ENCODE assay signal across 1 cellular context in genomic region chr6:26009817-26010216, GRCh38.
TF ChIP-seq lines count a peak whose summit lies in the region.

No MANE protein-coding gene starts in this region.

TF ChIP-seq in GM12878, 131 proteins besides CTCF, POLR2A, EP300 and RAD21 (continued from another document):
- no peak for TF ChIP-seq SUPT20H (IDR thresholded peaks at IDR 0.05; ENCODE audit: borderline replicate concordance, control insufficient read depth, low read depth, low read length)
- TF ChIP-seq MEF2A (IDR thresholded peaks at IDR 0.05; ENCODE audit: insufficient read depth, low read depth, low read length) = 0 out of 2 replicates have a peak, but pooled peaks have one; percentile 27
- no peak for TF ChIP-seq PKNOX1 (IDR thresholded peaks at IDR 0.05)
- no peak for TF ChIP-seq E2F8 (IDR thresholded peaks at IDR 0.05; ENCODE audit: low read depth, partially characterized antibody)
- TF ChIP-seq, protein P1, sequence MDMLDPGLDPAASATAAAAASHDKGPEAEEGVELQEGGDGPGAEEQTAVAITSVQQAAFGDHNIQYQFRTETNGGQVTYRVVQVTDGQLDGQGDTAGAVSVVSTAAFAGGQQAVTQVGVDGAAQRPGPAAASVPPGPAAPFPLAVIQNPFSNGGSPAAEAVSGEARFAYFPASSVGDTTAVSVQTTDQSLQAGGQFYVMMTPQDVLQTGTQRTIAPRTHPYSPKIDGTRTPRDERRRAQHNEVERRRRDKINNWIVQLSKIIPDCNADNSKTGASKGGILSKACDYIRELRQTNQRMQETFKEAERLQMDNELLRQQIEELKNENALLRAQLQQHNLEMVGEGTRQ (IDR thresholded peaks at IDR 0.05; ENCODE audit: borderline replicate concordance, low read depth, low read length) = no peak
- TF ChIP-seq YY1 (IDR thresholded peaks at IDR 0.05; ENCODE audit: low read depth, low read length) = no peak
- TF ChIP-seq, protein P2, sequence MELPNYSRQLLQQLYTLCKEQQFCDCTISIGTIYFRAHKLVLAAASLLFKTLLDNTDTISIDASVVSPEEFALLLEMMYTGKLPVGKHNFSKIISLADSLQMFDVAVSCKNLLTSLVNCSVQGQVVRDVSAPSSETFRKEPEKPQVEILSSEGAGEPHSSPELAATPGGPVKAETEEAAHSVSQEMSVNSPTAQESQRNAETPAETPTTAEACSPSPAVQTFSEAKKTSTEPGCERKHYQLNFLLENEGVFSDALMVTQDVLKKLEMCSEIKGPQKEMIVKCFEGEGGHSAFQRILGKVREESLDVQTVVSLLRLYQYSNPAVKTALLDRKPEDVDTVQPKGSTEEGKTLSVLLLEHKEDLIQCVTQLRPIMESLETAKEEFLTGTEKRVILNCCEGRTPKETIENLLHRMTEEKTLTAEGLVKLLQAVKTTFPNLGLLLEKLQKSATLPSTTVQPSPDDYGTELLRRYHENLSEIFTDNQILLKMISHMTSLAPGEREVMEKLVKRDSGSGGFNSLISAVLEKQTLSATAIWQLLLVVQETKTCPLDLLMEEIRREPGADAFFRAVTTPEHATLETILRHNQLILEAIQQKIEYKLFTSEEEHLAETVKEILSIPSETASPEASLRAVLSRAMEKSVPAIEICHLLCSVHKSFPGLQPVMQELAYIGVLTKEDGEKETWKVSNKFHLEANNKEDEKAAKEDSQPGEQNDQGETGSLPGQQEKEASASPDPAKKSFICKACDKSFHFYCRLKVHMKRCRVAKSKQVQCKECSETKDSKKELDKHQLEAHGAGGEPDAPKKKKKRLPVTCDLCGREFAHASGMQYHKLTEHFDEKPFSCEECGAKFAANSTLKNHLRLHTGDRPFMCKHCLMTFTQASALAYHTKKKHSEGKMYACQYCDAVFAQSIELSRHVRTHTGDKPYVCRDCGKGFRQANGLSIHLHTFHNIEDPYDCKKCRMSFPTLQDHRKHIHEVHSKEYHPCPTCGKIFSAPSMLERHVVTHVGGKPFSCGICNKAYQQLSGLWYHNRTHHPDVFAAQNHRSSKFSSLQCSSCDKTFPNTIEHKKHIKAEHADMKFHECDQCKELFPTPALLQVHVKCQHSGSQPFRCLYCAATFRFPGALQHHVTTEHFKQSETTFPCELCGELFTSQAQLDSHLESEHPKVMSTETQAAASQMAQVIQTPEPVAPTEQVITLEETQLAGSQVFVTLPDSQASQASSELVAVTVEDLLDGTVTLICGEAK (IDR thresholded peaks at IDR 0.05; ENCODE audit: borderline replicate concordance) = no peak
- TF ChIP-seq ZZZ3 (IDR thresholded peaks at IDR 0.05; ENCODE audit: control insufficient read depth, insufficient read length, low read depth) = no peak
- TF ChIP-seq PAX5 (IDR thresholded peaks at IDR 0.05; ENCODE audit: borderline replicate concordance, low read depth, low read length) = peak; percentile 74; the same call in 1 of the 2 replicates
- TF ChIP-seq, protein P3, sequence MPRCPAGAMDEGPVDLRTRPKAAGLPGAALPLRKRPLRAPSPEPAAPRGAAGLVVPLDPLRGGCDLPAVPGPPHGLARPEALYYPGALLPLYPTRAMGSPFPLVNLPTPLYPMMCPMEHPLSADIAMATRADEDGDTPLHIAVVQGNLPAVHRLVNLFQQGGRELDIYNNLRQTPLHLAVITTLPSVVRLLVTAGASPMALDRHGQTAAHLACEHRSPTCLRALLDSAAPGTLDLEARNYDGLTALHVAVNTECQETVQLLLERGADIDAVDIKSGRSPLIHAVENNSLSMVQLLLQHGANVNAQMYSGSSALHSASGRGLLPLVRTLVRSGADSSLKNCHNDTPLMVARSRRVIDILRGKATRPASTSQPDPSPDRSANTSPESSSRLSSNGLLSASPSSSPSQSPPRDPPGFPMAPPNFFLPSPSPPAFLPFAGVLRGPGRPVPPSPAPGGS (IDR thresholded peaks at IDR 0.05; ENCODE audit: borderline replicate concordance, insufficient read depth, low read depth, low read length, poor library complexity, severe bottlenecking) = no peak
- no peak for TF ChIP-seq BCLAF1 (IDR thresholded peaks at IDR 0.05)
